ENCODE assay signal across 19 cellular contexts in genomic region chr9:95570646-95571045, GRCh38. TPM values are rescaled to one million over a fixed set of nuclear protein-coding genes. Genes with fewer than 3 reads are reported as not detected.
DNase-seq lines count a peak whose midpoint lies in the region; ATAC-seq and TF ChIP-seq lines count a peak whose summit lies in the region.
"Had no signal": no experiment of that assay in that cellular context is flagged by ENCODE, and none has a peak within 500 bp of the region (broad histone marks: within the 10 kb centered on the region; RNA-seq: fewer than 3 reads in every experiment).

No MANE protein-coding gene starts in this region.

- H3K79me2 ChIP-seq in GM23338 (replicated peaks; ENCODE audit: insufficient read depth), result no peaks in the 10 kb centered on the region

- ATAC-seq in GM23338 (peak; percentile 57), GM18868 (IDR thresholded peaks at IDR 0.05; ENCODE audit: unreplicated experiment) (no peak)
- ATAC-seq: mucosa of descending colon, psoas muscle had no signal

- H3K27ac ChIP-seq in GM23338 (ENCODE audit: low read depth) (no peak overlapping the region), SK-N-MC (peak overlapping the region; percentile 54), endodermal cell (ENCODE audit: low read depth, low read length) (no peak overlapping the region)
- no peak overlapping the region for H3K27ac ChIP-seq in effector memory CD4-positive, alpha-beta T cell (ENCODE audit: insufficient read depth, low read length, poor library complexity, severe bottlenecking)
- H3K27ac ChIP-seq: psoas muscle, RWPE1 had no signal

- H3K9me2 ChIP-seq in GM23338 (ENCODE audit: insufficient read depth), result 0 out of 2 replicates have a peak, but pooled peaks cover 3% of the 10 kb centered on the region

- no peak for TF ChIP-seq CTCF in GM23338 (conservative IDR thresholded peaks at IDR 0.05; ENCODE audit: low read depth in 2 of 2)
- no peak for TF ChIP-seq CTCF in endodermal cell (conservative IDR thresholded peaks at IDR 0.05)
- no peak for TF ChIP-seq CTCF in retinal pigment epithelial cell (conservative IDR thresholded peaks at IDR 0.05; ENCODE audit: low read depth, low read length)

- H3K4me2 ChIP-seq in GM23338, result peak overlapping the region; percentile 62; the same call in 1 of the 2 replicates

- H3K9me3 Mint-ChIP-seq in GM23338 (no peaks in the 10 kb centered on the region), endodermal cell (peaks cover 2% of the 10 kb centered on the region)
- H3K9me3 Mint-ChIP-seq: activated naive CD4-positive, alpha-beta T cell treated with anti-CD3 and anti-CD28 coated beads for 36 hours; H9 had no signal

- H3K27me3 ChIP-seq in GM23338 (ENCODE audit: insufficient read depth) (no peaks in the 10 kb centered on the region), endodermal cell (ENCODE audit: control insufficient read depth, insufficient read depth, low read length, poor library complexity, severe bottlenecking) (no peaks in the 10 kb centered on the region)
- H3K27me3 ChIP-seq in effector memory CD4-positive, alpha-beta T cell (replicated peaks; ENCODE audit: control insufficient read depth, insufficient read depth, low read length, poor library complexity, severe bottlenecking), result peaks cover 9% of the 10 kb centered on the region

- H4K20me1 ChIP-seq in GM23338 (replicated peaks; ENCODE audit: insufficient read depth), result no peaks in the 10 kb centered on the region

- DNase-seq in GM23338 (ENCODE audit: low spot score), result peak; percentile 34
- no peak for DNase-seq in SK-N-MC (ENCODE audit: low read depth, low spot score)
- peak; percentile 66 for DNase-seq in endodermal cell
- peak; percentile 3 for DNase-seq in retinal pigment epithelial cell (ENCODE audit: low read depth)
- no peak for DNase-seq in HUDEP-2 (lab: John Stamatoyannopoulos, UW; ENCODE audit: unreplicated experiment in 76 of 76)
- DNase-seq in superior temporal gyrus (ENCODE audit: extremely low spot score), result no peak
- DNase-seq in effector memory CD4-positive, alpha-beta T cell, result no peak
- DNase-seq: activated naive CD4-positive, alpha-beta T cell treated with anti-CD3 and anti-CD28 coated beads for 36 hours; DMS79; H9; mucosa of descending colon; NCI-H1436; NCI-H524 treated with DMSO at 0.1 percent for 48 hours; psoas muscle; stimulated activated CD4-positive, alpha-beta T cell treated with anti-CD3 and anti-CD28 coated beads, Interleukin-2, amount 100 ng/mL, for 48 hours; stimulated activated naive CD4-positive, alpha-beta T cell treated with Interleukin-2 at 50 U/mL for 16 hours; T-helper 9 cell had no signal

- H3K36me3 Mint-ChIP-seq in GM23338 (ENCODE audit: low read depth) (no peaks in the 10 kb centered on the region), endodermal cell (ENCODE audit: low read depth) (no peaks in the 10 kb centered on the region)

- H3F3A ChIP-seq in GM23338 (replicated peaks; ENCODE audit: low read depth), result peaks cover 5% of the 10 kb centered on the region; the same call in 1 of the 2 replicates

- H3K4me1 Mint-ChIP-seq in GM23338 (peaks cover 14% of the 10 kb centered on the region), endodermal cell (peaks cover 15% of the 10 kb centered on the region)

- H3K4me1 ChIP-seq in GM23338 (ENCODE audit: insufficient read depth) (peaks cover 10% of the 10 kb centered on the region; the same call in 1 of the 2 replicates), endodermal cell (ENCODE audit: control insufficient read depth, insufficient read depth, low read length) (no peaks in the 10 kb centered on the region)
- H3K4me1 ChIP-seq in effector memory CD4-positive, alpha-beta T cell (ENCODE audit: control insufficient read depth, insufficient read depth, low read length, poor library complexity, severe bottlenecking), result peaks cover 8% of the 10 kb centered on the region
- H3K4me1 ChIP-seq: psoas muscle had no signal

- peak overlapping the region; percentile 81 for H2AFZ ChIP-seq in GM23338

- no peak overlapping the region for H3K27ac Mint-ChIP-seq in GM23338
- H3K27ac Mint-ChIP-seq in endodermal cell, result no peak overlapping the region
- H3K27ac Mint-ChIP-seq: activated naive CD4-positive, alpha-beta T cell treated with anti-CD3 and anti-CD28 coated beads for 36 hours; H9 had no signal

- H3K9me3 ChIP-seq in SK-N-MC (ENCODE audit: low read depth, low read length) (no peaks in the 10 kb centered on the region), endodermal cell (ENCODE audit: control insufficient read depth, low read length) (no peaks in the 10 kb centered on the region)
- H3K9me3 ChIP-seq in effector memory CD4-positive, alpha-beta T cell (ENCODE audit: control insufficient read depth, low read length), result no peaks in the 10 kb centered on the region
- H3K9me3 ChIP-seq: mucosa of descending colon, psoas muscle had no signal

- no peak overlapping the region for H3K9ac ChIP-seq in SK-N-MC (ENCODE audit: insufficient read length)
- no peak overlapping the region for H3K9ac ChIP-seq in endodermal cell (ENCODE audit: extremely low read depth, low read length, poor library complexity, severe bottlenecking)

- H3K27me3 Mint-ChIP-seq in GM23338 (ENCODE audit: insufficient read depth, low read depth, poor library complexity) (peaks cover 14% of the 10 kb centered on the region), endodermal cell (ENCODE audit: insufficient read depth) (peaks cover 38% of the 10 kb centered on the region)

- 70 to 71% methylated on average over 11 of the region's 11 CpGs for WGBS in endodermal cell (ENCODE audit: insufficient coverage in 1 of 2, insufficient read length in 1 of 2), 2 experiments

- no peaks in the 10 kb centered on the region for H3K36me3 ChIP-seq in GM23338 (ENCODE audit: insufficient read depth)
- H3K36me3 ChIP-seq in SK-N-MC (ENCODE audit: insufficient read depth, low read length), result no peaks in the 10 kb centered on the region
- no peaks in the 10 kb centered on the region for H3K36me3 ChIP-seq in endodermal cell (ENCODE audit: control insufficient read depth, insufficient read depth, low read length)
- H3K36me3 ChIP-seq in effector memory CD4-positive, alpha-beta T cell (ENCODE audit: control insufficient read depth, insufficient read depth, low read length), result no peaks in the 10 kb centered on the region

- H3K4me3 Mint-ChIP-seq in GM23338, result no peak overlapping the region
- H3K4me3 Mint-ChIP-seq in endodermal cell, result no peak overlapping the region
- H3K4me3 Mint-ChIP-seq: H9 had no signal

- H3K4me3 ChIP-seq in GM23338, result no peak overlapping the region
- H3K4me3 ChIP-seq in SK-N-MC, result no peak overlapping the region
- H3K4me3 ChIP-seq in endodermal cell (ENCODE audit: low read length), result no peak overlapping the region
- no peak overlapping the region for H3K4me3 ChIP-seq in retinal pigment epithelial cell (ENCODE audit: low read length)
- no peak overlapping the region for H3K4me3 ChIP-seq in effector memory CD4-positive, alpha-beta T cell (ENCODE audit: insufficient read depth, low read depth, low read length, poor library complexity, severe bottlenecking)
- H3K4me3 ChIP-seq: mucosa of descending colon had no signal

TF ChIP-seq in GM23338, 12 proteins besides CTCF, POLR2A, EP300 and RAD21:
- no peak for TF ChIP-seq ZNF114 (CRISPR knock-in tag; IDR thresholded peaks at IDR 0.05)
- TF ChIP-seq NANOG (IDR thresholded peaks at IDR 0.05; ENCODE audit: borderline replicate concordance), result no peak
- TF ChIP-seq CREB1 (CRISPR knock-in tag; IDR thresholded peaks at IDR 0.05; ENCODE audit: low read depth), result no peak
- TF ChIP-seq, protein P1, sequence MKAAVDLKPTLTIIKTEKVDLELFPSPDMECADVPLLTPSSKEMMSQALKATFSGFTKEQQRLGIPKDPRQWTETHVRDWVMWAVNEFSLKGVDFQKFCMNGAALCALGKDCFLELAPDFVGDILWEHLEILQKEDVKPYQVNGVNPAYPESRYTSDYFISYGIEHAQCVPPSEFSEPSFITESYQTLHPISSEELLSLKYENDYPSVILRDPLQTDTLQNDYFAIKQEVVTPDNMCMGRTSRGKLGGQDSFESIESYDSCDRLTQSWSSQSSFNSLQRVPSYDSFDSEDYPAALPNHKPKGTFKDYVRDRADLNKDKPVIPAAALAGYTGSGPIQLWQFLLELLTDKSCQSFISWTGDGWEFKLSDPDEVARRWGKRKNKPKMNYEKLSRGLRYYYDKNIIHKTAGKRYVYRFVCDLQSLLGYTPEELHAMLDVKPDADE (IDR thresholded peaks at IDR 0.05), result no peak

RNA-seq across cellular contexts. Expression of gene PTCH1, which starts 53.9 kb away (rescaled TPM):
- total RNA-seq in GM23338 (2014; rRNA removed; shearing (Covaris generic)), result 34.1 and 36.9 TPM in 2 replicates
- polyA plus RNA-seq in GM23338 (2016; fragmentation: Nextera tagmentation; extraction: Ambion mirVana), result 19.7 and 21.4 TPM in 2 replicates
- total RNA-seq in endodermal cell, result 10 to 100 TPM; 26.0 to 32.9 TPM
- polyA plus RNA-seq in endodermal cell (2013, experiment 1 of 2), result 21.0 TPM
- polyA plus RNA-seq in endodermal cell (2013, experiment 2 of 2), result 18.5 TPM

Comparison
In these comparisons a context has a peak if more than half of its experiments do, and no peak if none do; other contexts are left out.
1. DNase-seq: peak in GM23338 (single experiment), endodermal cell (single experiment) and retinal pigment epithelial cell (single experiment); none in SK-N-MC (single experiment), HUDEP-2 (0 of 76), superior temporal gyrus (single experiment) and effector memory CD4-positive, alpha-beta T cell (0 of 3).